Comparison of ENCODE assay signal across 9 cellular contexts in the genomic region with DNA sequence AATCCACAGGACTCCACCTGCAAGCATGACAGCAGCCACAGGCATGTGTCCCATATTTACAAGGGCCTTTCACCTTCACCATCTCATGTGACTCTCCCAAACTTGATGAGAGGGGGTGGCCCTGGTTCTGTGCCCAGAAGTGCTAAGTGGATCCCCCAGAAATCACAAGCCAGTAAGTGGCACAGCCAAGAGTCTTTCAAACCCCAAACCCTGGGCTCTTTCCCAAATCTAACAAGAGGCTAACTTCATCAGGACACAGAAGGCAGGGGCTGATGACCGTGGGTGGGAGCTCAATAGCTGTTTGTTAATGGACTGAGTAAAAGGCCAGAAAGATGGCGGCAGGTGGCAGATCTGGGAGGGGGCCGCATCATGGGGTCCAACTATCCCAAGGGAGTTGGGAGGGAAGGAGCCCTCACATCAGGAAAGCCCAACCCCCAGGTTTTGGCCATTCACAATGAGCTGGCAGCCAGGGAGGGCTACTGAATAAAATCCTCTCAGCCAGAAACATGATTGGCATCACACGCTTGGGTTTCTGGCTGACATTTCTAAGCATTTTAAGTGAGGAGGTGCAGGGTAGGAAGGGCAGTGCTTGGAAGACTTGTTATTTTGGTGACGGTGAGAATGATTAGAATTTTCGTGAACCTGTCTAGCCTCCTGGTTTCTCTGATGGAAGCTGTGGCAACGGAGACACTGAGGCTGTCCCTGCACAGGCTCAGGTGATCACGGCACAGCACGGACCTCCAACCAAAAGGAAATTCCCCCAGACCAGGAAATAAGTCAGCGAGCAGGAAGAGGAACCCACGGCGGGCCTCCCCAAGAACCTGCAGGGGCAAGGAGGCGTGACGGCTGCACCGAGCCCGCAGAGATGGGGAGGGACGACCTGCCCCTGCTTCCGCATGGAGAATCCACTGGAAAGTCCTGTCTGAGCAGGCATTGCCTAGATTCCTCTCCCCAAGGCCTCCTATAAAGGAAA.
DNase-seq lines count a peak whose midpoint lies in the region; ATAC-seq and TF ChIP-seq lines count a peak whose summit lies in the region.
"Had no signal": no experiment of that assay in that cellular context is flagged by ENCODE, and none has a peak within 500 bp of the region (broad histone marks: within the 10 kb centered on the region; RNA-seq: fewer than 3 reads in every experiment).

No MANE protein-coding gene starts in this region.

- H3K4me1 ChIP-seq in esophagus muscularis mucosa (peaks cover 88 to 100% (median 98%) of the 10 kb centered on the region in 4 donors), thyroid gland (peaks cover 71 to 77% of the 10 kb centered on the region in 2 donors), transverse colon (peaks cover 0 to 29% (median 5%) of the 10 kb centered on the region in 4 donors)

- H3K27me3 ChIP-seq in esophagus muscularis mucosa (no peaks in the 10 kb centered on the region), thyroid gland (no peaks in the 10 kb centered on the region), transverse colon (no peaks in the 10 kb centered on the region)

- H3K4me3 ChIP-seq in esophagus muscularis mucosa = no peak overlapping the region
- no peak overlapping the region for H3K4me3 ChIP-seq in thyroid gland (replicated peaks in 1 of 3)
- no peak overlapping the region for H3K4me3 ChIP-seq in transverse colon

- peak; percentile 33 for ATAC-seq in HG03571 (IDR thresholded peaks at IDR 0.05; ENCODE audit: unreplicated experiment)

- TF ChIP-seq POLR2A in esophagus muscularis mucosa (IDR thresholded peaks at IDR 0.05; ENCODE audit: low read depth) = no peak
- peak in 1 of 2 donors; percentile 4 for TF ChIP-seq POLR2A in thyroid gland (IDR thresholded peaks at IDR 0.05)
- no peak for TF ChIP-seq POLR2A in transverse colon (IDR thresholded peaks at IDR 0.05)

- H3K4me3 Mint-ChIP-seq in HFFc6 = no peak overlapping the region

- peaks cover 14% of the 10 kb centered on the region for H3K9me3 Mint-ChIP-seq in HFFc6

- WGBS in esophagus muscularis mucosa = 81% methylated on average over 18 of the region's 18 CpGs
- 29 to 50% methylated on average over 18 of the region's 18 CpGs for WGBS in thyroid gland, 2 donors
- 79 to 92% methylated on average over 2 to 18 of the region's 18 CpGs for WGBS in transverse colon (ENCODE audit: low coverage in 1 of 2), 2 donors

- H3K36me3 ChIP-seq in esophagus muscularis mucosa (peaks cover 0 to 36% (median 16%) of the 10 kb centered on the region in 4 donors), thyroid gland (peaks cover 2 to 5% of the 10 kb centered on the region in 2 donors), transverse colon (no peaks in the 10 kb centered on the region)

- in situ Hi-C loops in transverse colon (cut with MboI; ENCODE audit: low pct_ligation_motif_present in 1 of 4, low pct_unique_long_range_greater_than_20kb in 1 of 4, low sequenced_read_pairs in 3 of 4) = no loop called here

- no peaks in the 10 kb centered on the region for H3K27me3 Mint-ChIP-seq in HFFc6 (ENCODE audit: insufficient read depth)

- intact Hi-C loops in esophagus muscularis mucosa (cut with DNase I) = loop anchor here (10.0 kb wide), 1 partner anchor 140 kb away; a partner anchor contains a TSS
- intact Hi-C loops in thyroid gland (cut with DNase I) = no loop called here
- intact Hi-C loops in transverse colon (cut with DNase I; ENCODE audit: low total_unique reads) = no loop called here

- no peak for TF ChIP-seq EP300 in esophagus muscularis mucosa (IDR thresholded peaks at IDR 0.05)
- TF ChIP-seq EP300 in transverse colon (IDR thresholded peaks at IDR 0.05; ENCODE audit: low read depth) = no peak

- DNase-seq in activated CD8-positive, alpha-beta memory T cell treated with anti-CD3 and anti-CD28 coated beads, Interleukin-2, amount 50 U/mL, for 4 hours = peak; percentile 27
- no peak for DNase-seq in activated CD8-positive, alpha-beta memory T cell treated with anti-CD3 and anti-CD28 coated beads, Interleukin-2, amount 50 U/mL, for 48 hours
- DNase-seq in esophagus muscularis mucosa (ENCODE audit: extremely low spot score) = no peak
- DNase-seq in thyroid gland = peak; percentile 93 to 94
- DNase-seq in epidermal melanocyte (ENCODE audit: insufficient read length, low spot score) = no peak
- DNase-seq in HFFc6 = no peak
- DNase-seq in transverse colon = no peak
- DNase-seq: right cardiac atrium had no signal

- peaks cover 50% of the 10 kb centered on the region for H3K36me3 Mint-ChIP-seq in HFFc6 (ENCODE audit: low read depth)

- peak overlapping the region; percentile 82 to 89 (median 84) for H3K27ac ChIP-seq in esophagus muscularis mucosa (replicated peaks in 1 of 4)
- peak overlapping the region; percentile 87 to 94 (median 92) for H3K27ac ChIP-seq in thyroid gland
- H3K27ac ChIP-seq in transverse colon = no peak overlapping the region

- H3K9me3 ChIP-seq in esophagus muscularis mucosa = no peaks in the 10 kb centered on the region
- no peaks in the 10 kb centered on the region for H3K9me3 ChIP-seq in thyroid gland
- no peaks in the 10 kb centered on the region for H3K9me3 ChIP-seq in transverse colon

- H3K4me1 Mint-ChIP-seq in HFFc6 (ENCODE audit: low read depth) = peaks cover 38% of the 10 kb centered on the region

- TF ChIP-seq CTCF in esophagus muscularis mucosa (IDR thresholded peaks at IDR 0.05) = no peak
- no peak for TF ChIP-seq CTCF in thyroid gland (IDR thresholded peaks at IDR 0.05)
- TF ChIP-seq CTCF in HFFc6 (IDR thresholded peaks at IDR 0.05) = no peak
- TF ChIP-seq CTCF in transverse colon (IDR thresholded peaks at IDR 0.05) = no peak

- no peak overlapping the region for H3K27ac Mint-ChIP-seq in HFFc6

Comparison
In these comparisons a context has a peak if more than half of its experiments do, and no peak if none do; other contexts are left out.
1. DNase-seq: peak in activated CD8-positive, alpha-beta memory T cell treated with anti-CD3 and anti-CD28 coated beads, Interleukin-2, amount 50 U/mL, for 4 hours (single experiment) and thyroid gland (2 of 2); none in activated CD8-positive, alpha-beta memory T cell treated with anti-CD3 and anti-CD28 coated beads, Interleukin-2, amount 50 U/mL, for 48 hours (single experiment), esophagus muscularis mucosa (single experiment), epidermal melanocyte (single experiment), HFFc6 (single experiment) and transverse colon (single experiment).
2. H3K27ac ChIP-seq: peak in esophagus muscularis mucosa (4 of 4) and thyroid gland (3 of 3); none in transverse colon (0 of 4).